ENCODE assay signal across 8 cellular contexts in genomic region chr3:32570426-32571191, GRCh38. TPM values are rescaled to one million over a fixed set of nuclear protein-coding genes. Genes with fewer than 3 reads are reported as not detected.
A peak's percentile ranks its signal among the peaks of the same experiment; 100 is the strongest.
DNase-seq lines count a peak whose midpoint lies in the region; ATAC-seq and TF ChIP-seq lines count a peak whose summit lies in the region.

Gene DYNC1LI1 (minus strand): TSS chr3:32570858. CDS start chr3:32570770, 88 bp downstream.

- peak within 1 kb of the TSS; percentile 69 for H4K12ac ChIP-seq in trophoblast cell (ENCODE audit: low read depth, low read length)

- peak; percentile 96 for DNase-seq in GM13977 (ENCODE audit: low spot score)
- DNase-seq in NCI-H146 (lab: John Stamatoyannopoulos, UW), result peak; percentile 88
- DNase-seq in T-cell, result peak; percentile 81 to 94 (median 89)
- peak; percentile 99 for DNase-seq in cardiac septum (ENCODE audit: low spot score)
- peak; percentile 89 to 95 for DNase-seq in trophoblast cell
- DNase-seq in tibial nerve (ENCODE audit: low spot score in 2 of 2), result peak; percentile 88

- peak within 1 kb of the TSS; percentile 86 to 91 for H3K27ac Mint-ChIP-seq in T-cell

- H3K79me1 ChIP-seq in trophoblast cell (ENCODE audit: low read length), result peaks cover 11% of the 10 kb centered on the region

- H3K14ac ChIP-seq in trophoblast cell (ENCODE audit: low read length), result peak within 1 kb of the TSS; percentile 83

- H4K8ac ChIP-seq in trophoblast cell (ENCODE audit: low read depth, low read length), result peak within 1 kb of the TSS; percentile 92

- peak within 1 kb of the TSS; percentile 95 for H4K91ac ChIP-seq in trophoblast cell (ENCODE audit: low read depth, low read length)

- no peaks in the 10 kb centered on the region for H3K9me3 ChIP-seq in trophoblast cell (ENCODE audit: insufficient read depth, low read depth, low read length)
- no peaks in the 10 kb centered on the region for H3K9me3 ChIP-seq in tibial nerve

- peak within 1 kb of the TSS; percentile 78 for H2BK5ac ChIP-seq in trophoblast cell (ENCODE audit: low read depth, low read length, poor library complexity)

- peak; percentile 85 for ATAC-seq in HG02870 (IDR thresholded peaks at IDR 0.05; ENCODE audit: unreplicated experiment)
- peak; percentile 95 to 98 (median 96) for ATAC-seq in T-cell (replicated peaks in 1 of 4)

- in situ Hi-C loops in GM13977 (cut with MboI; ENCODE audit: low pct_unique_long_range_greater_than_20kb, low sequenced_read_pairs, unreplicated experiment), result no loop called here

- H3K4ac ChIP-seq in trophoblast cell (ENCODE audit: low read depth, low read length), result peak within 1 kb of the TSS; percentile 81

- no peaks in the 10 kb centered on the region for H3K27me3 ChIP-seq in trophoblast cell (ENCODE audit: insufficient read depth, low read length)
- H3K27me3 ChIP-seq in tibial nerve, result no peaks in the 10 kb centered on the region

- TF ChIP-seq POLR2A in tibial nerve (IDR thresholded peaks at IDR 0.05), result peak in 1 of 2 donors; percentile 74

- peak within 1 kb of the TSS; percentile 93 for H3K4me2 ChIP-seq in trophoblast cell (ENCODE audit: low read length)

- H3K36me3 ChIP-seq in trophoblast cell (ENCODE audit: control insufficient read depth in 1 of 2, insufficient read depth in 2 of 2, low read length in 2 of 2), result peaks cover 4 to 7% of the 10 kb centered on the region in 2 experiments
- peaks cover 0 to 10% (median 0%) of the 10 kb centered on the region in 3 donors for H3K36me3 ChIP-seq in tibial nerve

- peaks cover 8% of the 10 kb centered on the region for H3K36me3 Mint-ChIP-seq in T-cell

- H3K9me3 Mint-ChIP-seq in T-cell, result no peaks in the 10 kb centered on the region

- H2BK120ac ChIP-seq in trophoblast cell (ENCODE audit: insufficient read depth, low read length, poor library complexity), result peak within 1 kb of the TSS; percentile 78

- H3K27me3 Mint-ChIP-seq in T-cell, result no peaks in the 10 kb centered on the region

- H3K4me1 ChIP-seq in trophoblast cell (ENCODE audit: control insufficient read depth in 1 of 2, insufficient read depth in 2 of 2, low read length in 2 of 2) (no peaks in the 10 kb centered on the region), tibial nerve (peaks cover 0 to 36% (median 6%) of the 10 kb centered on the region in 4 donors)

- H2BK12ac ChIP-seq in trophoblast cell (ENCODE audit: low read length), result no peak within 1 kb of the TSS

- H3K4me1 Mint-ChIP-seq in T-cell, result peaks cover 17 to 39% (median 35%) of the 10 kb centered on the region in 3 donors

- CTCF ChIA-PET in T-cell (lab: Charles Lee), result interaction anchor here in 1 of 2 donors (1.3 kb wide), 1 partner anchor 115 kb away, joined by 7 read pairs; the partner anchor contains the start of gene CNOT10

- POLR2A ChIA-PET in T-cell (lab: Charles Lee), result interaction anchor here (0.6 to 1.0 kb wide), 2 partner anchors 72 to 438 kb away, joined by 3 read pairs; no protein-coding TSS in a partner anchor

- peak within 1 kb of the TSS; percentile 98 for H3K27ac ChIP-seq in adipose tissue (ENCODE audit: low read depth, low read length)
- H3K27ac ChIP-seq in trophoblast cell (ENCODE audit: low read depth, low read length), result peak within 1 kb of the TSS; percentile 84
- H3K27ac ChIP-seq in tibial nerve, result peak within 1 kb of the TSS; percentile 91 to 98 (median 93)

- intact Hi-C loops in cardiac septum (cut with DNase I), result loop anchor here (2.0 kb wide), 1 partner anchor 68 kb away; the partner anchor contains the start of gene CMTM6

- H3K79me2 ChIP-seq in trophoblast cell (ENCODE audit: control insufficient read depth, insufficient read depth, low read length, poor library complexity), result peaks cover 12% of the 10 kb centered on the region

- peak within 1 kb of the TSS; percentile 66 for H3K18ac ChIP-seq in trophoblast cell (ENCODE audit: low read length)

- H3K23ac ChIP-seq in trophoblast cell (ENCODE audit: low read length), result no peak within 1 kb of the TSS

- peak within 1 kb of the TSS; percentile 95 for H3K4me3 ChIP-seq in trophoblast cell (ENCODE audit: low read depth, low read length)
- peak within 1 kb of the TSS; percentile 52 to 95 (median 76) for H3K4me3 ChIP-seq in tibial nerve

- H2AFZ ChIP-seq in trophoblast cell (ENCODE audit: insufficient read depth, low read length, poor library complexity), result peak within 1 kb of the TSS; percentile 83

- H3K9ac ChIP-seq in trophoblast cell (ENCODE audit: low read length), result peak within 1 kb of the TSS; percentile 96

- H2AK5ac ChIP-seq in trophoblast cell (ENCODE audit: low read length), result no peak within 1 kb of the TSS

- TF ChIP-seq EP300 in tibial nerve (IDR thresholded peaks at IDR 0.05), result peak in 1 of 2 donors; percentile 93

- WGBS in adipose tissue, 3 donors, result 0 to 1% (median 0%) methylated on average over 71 to 88 of the region's 88 CpGs
- no CpG with 5 or more reads among the region's 88 CpGs for WGBS in trophoblast cell (ENCODE audit: extremely low coverage, insufficient coverage, insufficient read length)
- 0% methylated on average over 39 to 77 of the region's 88 CpGs for WGBS in tibial nerve, 2 donors

- peak within 1 kb of the TSS; percentile 89 to 90 (median 89) for H3K4me3 Mint-ChIP-seq in T-cell

- TF ChIP-seq CTCF in GM13977 (IDR thresholded peaks at IDR 0.05; ENCODE audit: extremely low read depth, insufficient read depth, missing control alignments) (no peak), tibial nerve (IDR thresholded peaks at IDR 0.05) (peak in 1 of 5 experiments; percentile 18)

RNA-seq across cellular contexts. Expression of gene DYNC1LI1, which starts in this region (rescaled TPM):
- total RNA-seq in T-cell (10 to 100 TPM; 24.7 to 32.6 (median 28.2) TPM), cardiac septum (56.8 TPM), tibial nerve (10 to 100 TPM; 19.0 to 39.6 (median 23.9) TPM)
- polyA plus RNA-seq in adipose tissue, result 10 to 100 TPM in 2 of 3 donors, 1 to 10 TPM in 1; 9.5 to 21.7 (median 19.6) TPM
- 25.8 TPM in 2 replicates for polyA plus RNA-seq in trophoblast cell (2013)

Comparison
In these comparisons a context has a peak if more than half of its experiments do, and no peak if none do; other contexts are left out.
1. Peak in every context shown above with its lines: DNase-seq, ATAC-seq, H3K4me3 ChIP-seq and H3K27ac ChIP-seq.